In the genomic region with DNA sequence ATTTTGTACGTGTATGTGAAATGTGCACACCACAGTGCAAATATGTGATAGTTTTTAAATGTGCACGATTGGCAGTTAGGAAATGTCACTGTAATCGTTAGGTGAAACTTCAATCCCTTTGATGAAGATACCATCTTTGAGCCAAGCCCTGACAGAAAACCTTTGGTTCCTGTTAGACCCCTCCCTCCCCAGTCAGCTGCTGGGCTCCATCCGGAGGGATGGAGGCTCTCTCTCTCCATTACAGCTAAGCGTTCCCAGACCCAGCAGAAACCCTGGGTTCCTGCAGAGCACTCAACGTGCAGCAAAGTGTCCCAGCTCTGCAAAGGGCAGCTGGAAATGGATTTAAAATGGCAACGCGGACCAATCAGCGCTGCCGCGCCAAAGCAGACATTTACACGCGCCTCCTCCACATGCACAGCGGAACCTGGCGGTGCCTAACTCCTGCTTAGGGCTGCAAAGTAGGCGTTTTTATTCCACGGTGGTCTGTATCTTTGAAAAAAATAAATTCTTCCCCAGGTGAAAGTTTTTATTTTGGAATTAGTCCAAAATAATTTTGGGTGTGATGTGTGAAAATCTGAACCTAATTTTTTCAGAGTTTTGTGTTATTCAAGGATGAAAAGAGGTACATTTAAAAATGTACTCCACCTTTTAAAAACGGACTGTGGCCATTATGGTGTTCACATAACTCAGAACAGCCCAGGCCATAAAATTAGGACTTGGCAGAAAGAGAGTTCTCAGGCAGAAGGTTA, we compare ENCODE assay signal across 9 cellular contexts. TPM values are rescaled to one million over a fixed set of nuclear protein-coding genes. Genes with fewer than 3 reads are reported as not detected.
DNase-seq lines count a peak whose midpoint lies in the region; ATAC-seq and TF ChIP-seq lines count a peak whose summit lies in the region.
"Had no signal": no experiment of that assay in that cellular context is flagged by ENCODE, and none has a peak within 500 bp of the region (broad histone marks: within the 10 kb centered on the region; RNA-seq: fewer than 3 reads in every experiment).

No MANE protein-coding gene starts in this region.

- no peaks in the 10 kb centered on the region for H3K27me3 ChIP-seq in smooth muscle cell (ENCODE audit: low read depth)

- H3K9me3 ChIP-seq in smooth muscle cell (replicated peaks; ENCODE audit: low read depth) = no peaks in the 10 kb centered on the region

- ATAC-seq in left cardiac atrium = peak in 1 of 2 donors; percentile 43

- H3K79me2 ChIP-seq in smooth muscle cell (ENCODE audit: low read depth) = peaks cover 42% of the 10 kb centered on the region

- no peak for TF ChIP-seq CTCF in smooth muscle cell (IDR thresholded peaks at IDR 0.05; ENCODE audit: borderline replicate concordance, insufficient read depth, poor library complexity, severe bottlenecking)

- intact Hi-C loops in left cardiac atrium (cut with DNase I) = no loop called here

- H3K9ac ChIP-seq in smooth muscle cell (ENCODE audit: low read depth) = peak overlapping the region; percentile 93

- H3K4me2 ChIP-seq in smooth muscle cell = peak overlapping the region; percentile 95

- H2AFZ ChIP-seq in smooth muscle cell (ENCODE audit: low read depth) = peak overlapping the region; percentile 3

- no peaks in the 10 kb centered on the region for H4K20me1 ChIP-seq in smooth muscle cell (ENCODE audit: low read depth)

- H3K36me3 ChIP-seq in smooth muscle cell (ENCODE audit: low read depth) = no peaks in the 10 kb centered on the region

- DNase-seq in stimulated activated CD4-positive, alpha-beta T cell treated with anti-CD3 and anti-CD28 coated beads, Interleukin-12 subunit alpha, Interleukin-12 subunit beta, amount 100 ng/mL, for 4 hours = peak; percentile 0
- no peak for DNase-seq in stimulated activated CD4-positive, alpha-beta T cell treated with anti-CD3 and anti-CD28 coated beads, Interleukin-4, amount 100 ng/mL, for 4 hours
- DNase-seq in SW480 (ENCODE audit: low spot score) (peak; percentile 87), left cardiac atrium (peak; percentile 24), smooth muscle cell (lab: John Stamatoyannopoulos, UW; ENCODE audit: unreplicated experiment) (no peak), hypothalamus (lab: John Stamatoyannopoulos, UW) (no peak), NCI-H1092 (lab: John Stamatoyannopoulos, UW) (no peak)
- no peak for DNase-seq in effector CD4-positive, alpha-beta T cell

- peaks cover 16% of the 10 kb centered on the region for H3F3A ChIP-seq in smooth muscle cell (ENCODE audit: low read depth)

- H3K27ac ChIP-seq in smooth muscle cell (ENCODE audit: low read depth) = peak overlapping the region; percentile 88

- 1% methylated on average over 18 of the region's 18 CpGs for WGBS in smooth muscle cell (ENCODE audit: low lambda C conversion rate)

- peaks cover 17% of the 10 kb centered on the region for H3K4me1 ChIP-seq in smooth muscle cell (ENCODE audit: low read depth)

- peak overlapping the region; percentile 94 for H3K4me3 ChIP-seq in smooth muscle cell

RNA-seq across cellular contexts. Expression of a gene that starts 1.4 kb away (rescaled TPM):
- total RNA-seq in left cardiac atrium = under 1 TPM in 1 of 2 donors, not detected in 1; 0.18 TPM
- 354 and 393 TPM in 2 replicates for total RNA-seq in smooth muscle cell
- 44.9 and 54.8 TPM in 2 replicates for polyA plus RNA-seq in smooth muscle cell
- total RNA-seq: activated naive CD8-positive, alpha-beta T cell treated with anti-CD3 and anti-CD28 coated beads, Interleukin-2, amount 10 ng/mL, durations not matched to agents 7 days and 5 days had no signal

Comparison
In these comparisons a context has a peak if more than half of its experiments do, and no peak if none do; other contexts are left out.
1. DNase-seq: peak in stimulated activated CD4-positive, alpha-beta T cell treated with anti-CD3 and anti-CD28 coated beads, Interleukin-12 subunit alpha, Interleukin-12 subunit beta, amount 100 ng/mL, for 4 hours (single experiment), SW480 (single experiment) and left cardiac atrium (single experiment); none in stimulated activated CD4-positive, alpha-beta T cell treated with anti-CD3 and anti-CD28 coated beads, Interleukin-4, amount 100 ng/mL, for 4 hours (0 of 2), smooth muscle cell (single experiment), effector CD4-positive, alpha-beta T cell (single experiment), hypothalamus (0 of 51) and NCI-H1092 (single experiment).
2. RNA of a gene that starts 1.4 kb away (total RNA-seq): 354 to 393 TPM in smooth muscle cell; 0.18 TPM in left cardiac atrium; every median in the first group is over 100 times any median in the second.